In genomic region chr5:103111458-103111857, GRCh38 we compare ENCODE assay signal across 1 cellular context.
TF ChIP-seq lines count a peak whose summit lies in the region.

No MANE protein-coding gene starts in this region.

TF ChIP-seq in GM23338, 12 proteins besides CTCF, POLR2A, EP300 and RAD21 (continued from another document):
- TF ChIP-seq ETS1 (IDR thresholded peaks at IDR 0.05) (no peak), CREB1 (CRISPR knock-in tag; IDR thresholded peaks at IDR 0.05; ENCODE audit: low read depth) (no peak)
